In the genomic region with DNA sequence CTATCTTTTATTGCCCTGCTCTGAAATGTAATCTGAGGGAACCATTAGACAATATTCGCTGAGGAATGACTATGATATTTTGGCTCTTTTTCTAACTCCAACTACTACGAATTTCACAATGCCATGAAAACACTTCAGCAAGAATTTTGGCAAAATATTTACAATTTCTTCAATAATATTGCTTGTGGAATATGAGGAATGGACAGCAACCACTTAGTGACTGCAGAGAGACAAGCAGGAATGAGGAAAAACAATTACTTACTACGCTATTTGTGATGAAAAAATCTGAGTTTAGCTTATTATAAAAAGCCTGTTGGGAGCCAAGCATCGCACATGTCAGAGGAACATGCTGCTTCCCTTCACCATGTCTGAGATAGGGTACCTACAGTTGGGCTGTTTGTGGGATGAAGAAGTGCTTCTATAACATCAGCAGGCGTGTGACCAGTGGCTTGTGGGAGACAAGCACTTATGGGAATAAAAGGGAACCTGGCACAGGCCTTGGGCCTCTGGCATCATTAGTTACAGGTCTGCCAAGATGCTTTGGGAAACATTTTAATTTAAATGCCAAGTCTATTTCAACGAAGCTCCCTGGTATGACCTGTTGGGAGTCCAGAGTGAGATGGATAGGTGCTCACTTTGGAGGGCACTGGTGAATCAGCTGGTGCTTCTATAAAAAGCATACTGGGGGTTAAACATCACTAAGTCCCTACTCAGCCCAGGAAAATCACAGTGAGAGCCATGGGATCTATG, we compare ENCODE assay signal across 15 cellular contexts. TPM values are rescaled to one million over a fixed set of nuclear protein-coding genes. Genes with fewer than 3 reads are reported as not detected.
DNase-seq lines count a peak whose midpoint lies in the region; ATAC-seq and TF ChIP-seq lines count a peak whose summit lies in the region.
"Had no signal": no experiment of that assay in that cellular context is flagged by ENCODE, and none has a peak within 500 bp of the region (broad histone marks: within the 10 kb centered on the region; RNA-seq: fewer than 3 reads in every experiment).

No MANE protein-coding gene starts in this region.

- no peak for DNase-seq in activated T-cell treated with anti-CD3 and anti-CD28 coated beads, Interleukin-2, amount 50 U/mL, for 72 hours
- DNase-seq in activated T-cell treated with anti-CD3 and anti-CD28 coated beads for 4 hours = no peak
- peak; percentile 20 for DNase-seq in astrocyte of the hippocampus (ENCODE audit: low read depth, low spot score)
- DNase-seq in memory B cell (ENCODE audit: low spot score in 2 of 2) = no peak
- DNase-seq in suprapubic skin (ENCODE audit: low spot score in 2 of 2) = no peak
- no peak for DNase-seq in LoVo (ENCODE audit: low spot score)
- no peak for DNase-seq in stomach
- DNase-seq: activated CD4-positive, CD25-positive, alpha-beta regulatory T cell treated with anti-CD3 and anti-CD28 coated beads, Interleukin-2, amount 50 U/mL, for 72 hours; activated T-cell treated with anti-CD3 and anti-CD28 coated beads, Interleukin-2, amount 50 U/mL, for 1 hour; Calu3; erythroblast; kidney glomerular epithelial cell; NCI-H187; NCI-H526 treated with DMSO at 0.1 percent for 48 hours had no signal

- TF ChIP-seq EP300 in suprapubic skin (IDR thresholded peaks at IDR 0.05) (no peak), stomach (IDR thresholded peaks at IDR 0.05) (no peak)

- H3K4me3 Mint-ChIP-seq in activated T-cell treated with anti-CD3 and anti-CD28 coated beads, Interleukin-2, amount 50 U/mL, for 72 hours = peak overlapping the region in 1 of 2 donors; percentile 64
- no peak overlapping the region for H3K4me3 Mint-ChIP-seq in memory B cell

- TF ChIP-seq CTCF in suprapubic skin (IDR thresholded peaks at IDR 0.05) (no peak), stomach (IDR thresholded peaks at IDR 0.05) (no peak)

- 57% methylated on average over 6 of the region's 6 CpGs for WGBS in suprapubic skin
- WGBS in stomach, 5 donors = 70 to 84% (median 81%) methylated on average over 6 of the region's 6 CpGs

- no peaks in the 10 kb centered on the region for H3K27me3 Mint-ChIP-seq in activated T-cell treated with anti-CD3 and anti-CD28 coated beads, Interleukin-2, amount 50 U/mL, for 72 hours (ENCODE audit: low read depth)
- no peaks in the 10 kb centered on the region for H3K27me3 Mint-ChIP-seq in memory B cell

- H3K4me3 ChIP-seq in suprapubic skin (no peak overlapping the region), stomach (no peak overlapping the region)

- H3K27ac Mint-ChIP-seq in activated T-cell treated with anti-CD3 and anti-CD28 coated beads, Interleukin-2, amount 50 U/mL, for 72 hours = peak overlapping the region; percentile 80
- peak overlapping the region; percentile 86 for H3K27ac Mint-ChIP-seq in memory B cell

- TF ChIP-seq POLR2A in suprapubic skin (IDR thresholded peaks at IDR 0.05) (no peak), stomach (IDR thresholded peaks at IDR 0.05) (no peak)

- H3K9me3 ChIP-seq in suprapubic skin = no peaks in the 10 kb centered on the region
- no peaks in the 10 kb centered on the region for H3K9me3 ChIP-seq in stomach

- intact Hi-C loops in stomach (cut with DNase I; ENCODE audit: low total_unique reads) = loop anchor here (10.0 kb wide), 1 partner anchor 153 kb away; no protein-coding TSS in a partner anchor

- H3K4me1 Mint-ChIP-seq in activated T-cell treated with anti-CD3 and anti-CD28 coated beads, Interleukin-2, amount 50 U/mL, for 72 hours (ENCODE audit: low read depth) = peaks cover 7% of the 10 kb centered on the region
- H3K4me1 Mint-ChIP-seq in memory B cell = peaks cover 8% of the 10 kb centered on the region

- ATAC-seq in activated T-cell treated with anti-CD3 and anti-CD28 coated beads, Interleukin-2, amount 50 U/mL, for 72 hours (replicated peaks in 1 of 2) = no peak
- ATAC-seq in memory B cell (ENCODE audit: low read depth) = no peak
- ATAC-seq in GM18520 (IDR thresholded peaks at IDR 0.05; ENCODE audit: unreplicated experiment) = no peak

- H3K9me3 Mint-ChIP-seq in activated T-cell treated with anti-CD3 and anti-CD28 coated beads, Interleukin-2, amount 50 U/mL, for 72 hours = no peaks in the 10 kb centered on the region
- no peaks in the 10 kb centered on the region for H3K9me3 Mint-ChIP-seq in memory B cell

- H3K36me3 ChIP-seq in suprapubic skin (no peaks in the 10 kb centered on the region), stomach (no peaks in the 10 kb centered on the region)

- peaks cover 0 to 6% of the 10 kb centered on the region in 2 donors for H3K36me3 Mint-ChIP-seq in activated T-cell treated with anti-CD3 and anti-CD28 coated beads, Interleukin-2, amount 50 U/mL, for 72 hours (ENCODE audit: insufficient read depth in 2 of 2)
- no peaks in the 10 kb centered on the region for H3K36me3 Mint-ChIP-seq in memory B cell

- H3K27ac ChIP-seq in suprapubic skin = peak overlapping the region; percentile 23
- peak overlapping the region in 2 of 5 donors; percentile 91 to 92 for H3K27ac ChIP-seq in stomach

- H3K27me3 ChIP-seq in suprapubic skin (no peaks in the 10 kb centered on the region), stomach (no peaks in the 10 kb centered on the region)

- H3K4me1 ChIP-seq in suprapubic skin (peaks cover 23% of the 10 kb centered on the region), stomach (peaks cover 0 to 32% (median 19%) of the 10 kb centered on the region in 4 donors)

RNA-seq across cellular contexts. Expression of gene PLCL2, which starts 2.7 kb away (rescaled TPM):
- total RNA-seq in activated T-cell treated with anti-CD3 and anti-CD28 coated beads, Interleukin-2, amount 50 U/mL, for 72 hours = 10 to 100 TPM; 22.9 to 24.7 TPM
- 1 to 10 TPM; 1.5 to 4.2 (median 1.9) TPM for total RNA-seq in suprapubic skin
- total RNA-seq in stomach = 10 to 100 TPM in 3 of 5 donors, 1 to 10 TPM in 2; 2.9 to 34.9 (median 14.3) TPM
- polyA plus RNA-seq in stomach = 1 to 10 TPM; 1.0 to 5.8 (median 5.5) TPM
